9 cellular contexts compared by ENCODE assay signal in genomic region chr3:46892285-46893145, GRCh38. TPM values are rescaled to one million over a fixed set of nuclear protein-coding genes. Genes with fewer than 3 reads are reported as not detected.
DNase-seq lines count a peak whose midpoint lies in the region; ATAC-seq and TF ChIP-seq lines count a peak whose summit lies in the region.
"Had no signal": no experiment of that assay in that cellular context is flagged by ENCODE, and none has a peak within 500 bp of the region (broad histone marks: within the 10 kb centered on the region; RNA-seq: fewer than 3 reads in every experiment).

No MANE protein-coding gene starts in this region.

- no peaks in the 10 kb centered on the region for H3K36me3 ChIP-seq in brain microvascular endothelial cell (replicated peaks)
- H3K36me3 ChIP-seq: neutrophil had no signal

- H3K27me3 Mint-ChIP-seq in activated CD4-positive, alpha-beta T cell treated with anti-CD3 and anti-CD28 coated beads, Interleukin-2, amount 10 ng/mL, durations not matched to agents 24 days and 14 days, result peaks cover 63% of the 10 kb centered on the region
- peaks cover 69% of the 10 kb centered on the region for H3K27me3 Mint-ChIP-seq in progenitor cell of endocrine pancreas

- DNase-seq in activated CD4-positive, alpha-beta T cell treated with anti-CD3 and anti-CD28 coated beads, Interleukin-2, amount 10 ng/mL, durations not matched to agents 24 days and 14 days, result peak; percentile 68
- no peak for DNase-seq in activated CD4-positive, alpha-beta T cell treated with anti-CD3 and anti-CD28 coated beads, Interleukin-2, amount 50 U/mL, for 1 hour
- peak; percentile 85 for DNase-seq in NCI-H226
- DNase-seq in brain microvascular endothelial cell, result peak; percentile 30
- peak in 47 of 51 donors; percentile 26 to 86 (median 70) for DNase-seq in hypothalamus (lab: John Stamatoyannopoulos, UW)
- DNase-seq in progenitor cell of endocrine pancreas (ENCODE audit: low spot score, unreplicated experiment), result peak; percentile 54
- no peak for DNase-seq in T1000 (lab: John Stamatoyannopoulos, UW)

- no peak overlapping the region for H3K27ac Mint-ChIP-seq in activated CD4-positive, alpha-beta T cell treated with anti-CD3 and anti-CD28 coated beads, Interleukin-2, amount 10 ng/mL, durations not matched to agents 24 days and 14 days
- H3K27ac Mint-ChIP-seq in progenitor cell of endocrine pancreas, result no peak overlapping the region

- H3K27me3 ChIP-seq in brain microvascular endothelial cell (replicated peaks), result peaks cover 3% of the 10 kb centered on the region

- no peaks in the 10 kb centered on the region for H3K9me3 Mint-ChIP-seq in activated CD4-positive, alpha-beta T cell treated with anti-CD3 and anti-CD28 coated beads, Interleukin-2, amount 10 ng/mL, durations not matched to agents 24 days and 14 days
- no peaks in the 10 kb centered on the region for H3K9me3 Mint-ChIP-seq in progenitor cell of endocrine pancreas (ENCODE audit: low read depth)

- no peak overlapping the region for H3K27ac ChIP-seq in brain microvascular endothelial cell
- H3K27ac ChIP-seq: neutrophil had no signal

- intact Hi-C loops in activated CD4-positive, alpha-beta T cell treated with anti-CD3 and anti-CD28 coated beads, Interleukin-2, amount 10 ng/mL, durations not matched to agents 24 days and 14 days (cut with micrococcal nuclease), result no loop called here

- in situ Hi-C loops in brain microvascular endothelial cell (cut with HindIII; ENCODE audit: low pct_ligation_motif_present, low sequenced_read_pairs), result no loop called here

- H3K36me3 Mint-ChIP-seq in activated CD4-positive, alpha-beta T cell treated with anti-CD3 and anti-CD28 coated beads, Interleukin-2, amount 10 ng/mL, durations not matched to agents 24 days and 14 days (ENCODE audit: low read depth), result no peaks in the 10 kb centered on the region
- no peaks in the 10 kb centered on the region for H3K36me3 Mint-ChIP-seq in progenitor cell of endocrine pancreas (ENCODE audit: insufficient read depth)

- peak overlapping the region; percentile 48 for H3K4me3 ChIP-seq in brain microvascular endothelial cell (ENCODE audit: low read depth, low read length)

- peaks cover 5% of the 10 kb centered on the region for H3K4me1 Mint-ChIP-seq in activated CD4-positive, alpha-beta T cell treated with anti-CD3 and anti-CD28 coated beads, Interleukin-2, amount 10 ng/mL, durations not matched to agents 24 days and 14 days
- H3K4me1 Mint-ChIP-seq in progenitor cell of endocrine pancreas (ENCODE audit: low read depth), result peaks cover 8% of the 10 kb centered on the region

- H3K4me3 Mint-ChIP-seq in activated CD4-positive, alpha-beta T cell treated with anti-CD3 and anti-CD28 coated beads, Interleukin-2, amount 10 ng/mL, durations not matched to agents 24 days and 14 days, result peak overlapping the region; percentile 63
- peak overlapping the region; percentile 69 for H3K4me3 Mint-ChIP-seq in progenitor cell of endocrine pancreas (ENCODE audit: low read depth)

- no peak for TF ChIP-seq CTCF in brain microvascular endothelial cell (IDR thresholded peaks at IDR 0.05; ENCODE audit: low read depth, low read length, missing control alignments)
- TF ChIP-seq CTCF in progenitor cell of endocrine pancreas (IDR thresholded peaks at IDR 0.05; ENCODE audit: unreplicated experiment), result no peak

- no peak for ATAC-seq in HG02884 (IDR thresholded peaks at IDR 0.05; ENCODE audit: unreplicated experiment)

RNA-seq across cellular contexts. Expression of gene PTH1R, which starts 15.0 kb away (rescaled TPM):
- not detected in 2 replicates for total RNA-seq in activated CD4-positive, alpha-beta T cell treated with anti-CD3 and anti-CD28 coated beads, Interleukin-2, amount 10 ng/mL, durations not matched to agents 24 days and 14 days
- 0.26 and 0.40 TPM in 2 replicates for total RNA-seq in progenitor cell of endocrine pancreas

RNA-seq across cellular contexts. Expression of gene MYL3, which starts 29.3 kb away (rescaled TPM):
- total RNA-seq in activated CD4-positive, alpha-beta T cell treated with anti-CD3 and anti-CD28 coated beads, Interleukin-2, amount 10 ng/mL, durations not matched to agents 24 days and 14 days, result not detected in 2 replicates
- 0.33 TPM in 1 of 2 replicates, not detected in the other for total RNA-seq in progenitor cell of endocrine pancreas

Comparison
In these comparisons a context has a peak if more than half of its experiments do, and no peak if none do; other contexts are left out.
1. DNase-seq: peak in activated CD4-positive, alpha-beta T cell treated with anti-CD3 and anti-CD28 coated beads, Interleukin-2, amount 10 ng/mL, durations not matched to agents 24 days and 14 days (single experiment), NCI-H226 (single experiment), brain microvascular endothelial cell (single experiment), hypothalamus (47 of 51) and progenitor cell of endocrine pancreas (single experiment); none in activated CD4-positive, alpha-beta T cell treated with anti-CD3 and anti-CD28 coated beads, Interleukin-2, amount 50 U/mL, for 1 hour (single experiment) and T1000 (single experiment).